3 cellular contexts compared by ENCODE assay signal in genomic region chr12:85041395-85041794, GRCh38.
TF ChIP-seq lines count a peak whose summit lies in the region.

No MANE protein-coding gene starts in this region.

TF ChIP-seq in SK-N-SH, 30 proteins besides CTCF, POLR2A, EP300 and RAD21 (continued from another document):
- TF ChIP-seq FOXM1 (IDR thresholded peaks at IDR 0.05; ENCODE audit: low read depth) (no peak), GABPA (IDR thresholded peaks at IDR 0.05; ENCODE audit: low read depth) (no peak), PBX3 (IDR thresholded peaks at IDR 0.05) (no peak), FOSL2 (IDR thresholded peaks at IDR 0.05; ENCODE audit: borderline replicate concordance, low read depth) (no peak), RFX5 (IDR thresholded peaks at IDR 0.05; ENCODE audit: low read length) (no peak)
TF ChIP-seq in SK-N-SH: peak in this region for 0.

TF ChIP-seq in SK-N-SH treated with all-trans-retinoic acid at 6 μM for 48 hours, 23 proteins besides CTCF, POLR2A, EP300 and RAD21 (continued from another document):
- TF ChIP-seq POU6F1 (CRISPR knock-in tag; IDR thresholded peaks at IDR 0.05; ENCODE audit: borderline replicate concordance, low read depth) = no peak

TF ChIP-seq in HCT116, 20 proteins besides CTCF, POLR2A, EP300 and RAD21:
- TF ChIP-seq ZBTB33 (IDR thresholded peaks at IDR 0.05; ENCODE audit: extremely low read depth, insufficient replicate concordance, low read length) = no peak
- TF ChIP-seq EGR1 (IDR thresholded peaks at IDR 0.05; ENCODE audit: low read depth) = no peak
- no peak for TF ChIP-seq CEBPB (IDR thresholded peaks at IDR 0.05; ENCODE audit: low read depth)
- no peak for TF ChIP-seq JUND (IDR thresholded peaks at IDR 0.05)
- no peak for TF ChIP-seq SIN3A (IDR thresholded peaks at IDR 0.05; ENCODE audit: low read depth)
- no peak for TF ChIP-seq ZNF274 (IDR thresholded peaks at IDR 0.05; ENCODE audit: low read depth, low read length)
- no peak for TF ChIP-seq ATF3 (IDR thresholded peaks at IDR 0.05)
